Comparison of ENCODE assay signal across 17 cellular contexts in genomic region chr2:223076573-223076972, GRCh38. TPM values are rescaled to one million over a fixed set of nuclear protein-coding genes. Genes with fewer than 3 reads are reported as not detected.
DNase-seq lines count a peak whose midpoint lies in the region; TF ChIP-seq lines count a peak whose summit lies in the region.
"Had no signal": no experiment of that assay in that cellular context is flagged by ENCODE, and none has a peak within 500 bp of the region (broad histone marks: within the 10 kb centered on the region; RNA-seq: fewer than 3 reads in every experiment).

No MANE protein-coding gene starts in this region.

- no peaks in the 10 kb centered on the region for H3K36me3 ChIP-seq in hepatocyte (replicated peaks; ENCODE audit: insufficient read depth, low read depth)
- H3K36me3 ChIP-seq: right atrium auricular region had no signal

- H4K20me1 ChIP-seq in hepatocyte (ENCODE audit: insufficient read depth, poor library complexity, severe bottlenecking), result no peaks in the 10 kb centered on the region

- no peak overlapping the region for H3K4me3 ChIP-seq in astrocyte of the spinal cord (ENCODE audit: low read depth, low read length)
- no peak overlapping the region for H3K4me3 ChIP-seq in hepatocyte
- H3K4me3 ChIP-seq: right atrium auricular region had no signal

- no peaks in the 10 kb centered on the region for H3K27me3 ChIP-seq in hepatocyte
- H3K27me3 ChIP-seq: right atrium auricular region had no signal

- H3K79me2 ChIP-seq in hepatocyte, result no peaks in the 10 kb centered on the region

- in situ Hi-C loops in astrocyte of the spinal cord (cut with HindIII; ENCODE audit: low sequenced_read_pairs), result no loop called here

- no peak overlapping the region for H3K4me2 ChIP-seq in hepatocyte

- H3K27ac ChIP-seq in hepatocyte, result no peak overlapping the region
- H3K27ac ChIP-seq: right atrium auricular region had no signal

- no peaks in the 10 kb centered on the region for H3K9me2 ChIP-seq in hepatocyte (replicated peaks; ENCODE audit: insufficient read depth)

- H2AFZ ChIP-seq in hepatocyte, result no peak overlapping the region

- DNase-seq in Daoy (ENCODE audit: low read depth) (peak; percentile 47), LHCN-M2 (ENCODE audit: low read depth) (peak; percentile 78), astrocyte of the spinal cord (ENCODE audit: low read depth, low spot score) (peak; percentile 69), kidney tubule cell (ENCODE audit: low spot score) (peak; percentile 90), hepatocyte (ENCODE audit: low spot score) (no peak), activated gamma-delta T cell treated with Interleukin-2 at 50 U/mL for 16 hours (no peak), pons (ENCODE audit: low spot score) (no peak), anterior cingulate cortex (lab: John Stamatoyannopoulos, UW) (no peak)
- DNase-seq: activated naive CD8-positive, alpha-beta T cell treated with anti-CD3 and anti-CD28 coated beads for 36 hours; cerebellar nuclear complex; endodermal cell; immature natural killer cell; NCI-H2029 treated with DMSO at 0.1 percent for 48 hours; NCI-H510A treated with DMSO at 0.1 percent for 48 hours; nephron progenitor cell had no signal

- TF ChIP-seq CTCF in astrocyte of the spinal cord (IDR thresholded peaks at IDR 0.05; ENCODE audit: low read depth, low read length) (no peak), hepatocyte (IDR thresholded peaks at IDR 0.05; ENCODE audit: poor library complexity) (no peak)

- 87% methylated on average over 6 of the region's 6 CpGs for WGBS in hepatocyte (ENCODE audit: low lambda C conversion rate, missing lambda C conversion rate)

- no peaks in the 10 kb centered on the region for H3K4me1 ChIP-seq in hepatocyte (ENCODE audit: insufficient read depth)
- H3K4me1 ChIP-seq: right atrium auricular region had no signal

- no peaks in the 10 kb centered on the region for H3K9me3 ChIP-seq in hepatocyte (ENCODE audit: low read depth)
- H3K9me3 ChIP-seq: right atrium auricular region had no signal

RNA-seq across cellular contexts. Expression of gene KCNE4, which starts 24.6 kb away (rescaled TPM):
- total RNA-seq in Daoy (2014; rRNA removed; shearing (Covaris generic)), result 0.77 and 2.0 TPM in 2 replicates
- total RNA-seq in LHCN-M2 (2014; rRNA removed), result 4.0 and 6.3 TPM in 2 replicates
- polyA plus RNA-seq in LHCN-M2 (2012), result 8.3 TPM
- 51.0 and 54.6 TPM in 2 replicates for total RNA-seq in hepatocyte
- 47.1 and 51.4 TPM in 2 replicates for polyA plus RNA-seq in hepatocyte
- total RNA-seq: activated naive CD8-positive, alpha-beta T cell treated with anti-CD3 and anti-CD28 coated beads for 36 hours; OCI-LY7 had no signal
- polyA plus RNA-seq: immature natural killer cell had no signal

Comparison
In these comparisons a context has a peak if more than half of its experiments do, and no peak if none do; other contexts are left out.
1. DNase-seq: peak in Daoy (single experiment), LHCN-M2 (single experiment), astrocyte of the spinal cord (single experiment) and kidney tubule cell (single experiment); none in hepatocyte (single experiment), activated gamma-delta T cell treated with Interleukin-2 at 50 U/mL for 16 hours (single experiment), pons (single experiment) and anterior cingulate cortex (0 of 58).